10 cellular contexts compared by ENCODE assay signal in genomic region chr7:25967278-25968204, GRCh38.
DNase-seq lines count a peak whose midpoint lies in the region; ATAC-seq, FAIRE-seq and TF ChIP-seq lines count a peak whose summit lies in the region.
"Had no signal": no experiment of that assay in that cellular context is flagged by ENCODE, and none has a peak within 500 bp of the region (broad histone marks: within the 10 kb centered on the region; RNA-seq: fewer than 3 reads in every experiment).

No MANE protein-coding gene starts in this region.

- H3K4me3 ChIP-seq in GM12878 (0 out of 2 replicates have a peak overlapping the region, but pooled peaks have one; percentile 10), aorta (ENCODE audit: low read length in 2 of 2) (no peak overlapping the region), adrenal gland (no peak overlapping the region)
- H3K4me3 ChIP-seq: psoas muscle had no signal

- no peak; a peak in 1 of 4 replicates for TF ChIP-seq EP300 in GM12878 (IDR thresholded peaks at IDR 0.05; ENCODE audit: borderline replicate concordance in 1 of 2, control insufficient read depth in 1 of 2, low read depth in 2 of 2, low read length in 2 of 2)

- no peak for TF ChIP-seq RAD21 in GM12878 (IDR thresholded peaks at IDR 0.05; ENCODE audit: insufficient read depth, low read depth, low read length)

- H3K27ac ChIP-seq in GM12878 (ENCODE audit: control insufficient read depth, insufficient read depth) (peak overlapping the region; percentile 91), aorta (ENCODE audit: low read depth in 1 of 2, low read length in 2 of 2) (no peak overlapping the region), adrenal gland (no peak overlapping the region)
- H3K27ac ChIP-seq: psoas muscle had no signal

- H3K4me1 ChIP-seq in GM12878 (ENCODE audit: control insufficient read depth, insufficient read depth, low read length), result peaks cover 60% of the 10 kb centered on the region
- H3K4me1 ChIP-seq in aorta (ENCODE audit: control insufficient read depth in 1 of 2, insufficient read depth in 2 of 2, low read length in 2 of 2), result peaks cover 2 to 3% of the 10 kb centered on the region in 2 donors
- H3K4me1 ChIP-seq in adrenal gland (replicated peaks in 1 of 2), result no peaks in the 10 kb centered on the region
- H3K4me1 ChIP-seq: psoas muscle had no signal

- RAD21 ChIA-PET in GM12878 (lab: Charles Lee; ENCODE audit: unreplicated experiment), result interaction anchor here (0.7 to 3.7 kb wide), 22 partner anchors 8 to 1116 kb away, joined by 3 to 46 read pairs (median 4); partner anchors contain the start of gene NFE2L3

- in situ Hi-C loops in GM12878 (cut with MboI), result loop anchor here (5.0 to 25.0 kb wide), 2 partner anchors 230 to 1055 kb away; no protein-coding TSS in a partner anchor

- peak overlapping the region; percentile 38 for H3K9ac ChIP-seq in GM12878 (ENCODE audit: control insufficient read depth, insufficient read depth, low read length)

- FAIRE-seq in GM12891 (lab: Jason Lieb, UNC) (no peak), GM12878 (lab: Jason Lieb, UNC) (no peak)
- FAIRE-seq: H54 had no signal

- 2% methylated on average over 4 of the region's 4 CpGs for WGBS in GM12878 (ENCODE audit: insufficient coverage, insufficient replicate concordance, low lambda C conversion rate, missing lambda C conversion rate)
- whole genome bisulfite sequencing in aorta, 2 donors, result 78 to 91% methylated on average over 4 of the region's 4 CpGs
- 54 to 94% (median 83%) methylated on average over 4 of the region's 4 CpGs for WGBS in adrenal gland, 4 donors

- H3K79me2 ChIP-seq in GM12878 (ENCODE audit: control insufficient read depth, insufficient read depth, low read length), result no peaks in the 10 kb centered on the region

- BruUV-seq in GM12878 (replicated peaks; lab: Mats Ljungman, UMichigan), result TSS peak; percentile 90

- ATAC-seq in GM21381 (IDR thresholded peaks at IDR 0.05; ENCODE audit: unreplicated experiment), result peak; percentile 34
- ATAC-seq in HG03469 (IDR thresholded peaks at IDR 0.05; ENCODE audit: unreplicated experiment), result peak; percentile 29
- ATAC-seq in GM12878, result peak; percentile 67
- ATAC-seq in aorta (ENCODE audit: low FRiP score), result no peak

- peak overlapping the region; percentile 44 for H2AFZ ChIP-seq in GM12878 (ENCODE audit: control insufficient read depth, low read depth, low read length)

- H3K9me3 ChIP-seq in GM12878 (replicated peaks; ENCODE audit: control insufficient read depth, insufficient read depth, low read length) (no peaks in the 10 kb centered on the region), aorta (ENCODE audit: control insufficient read depth, low read length) (peaks cover 2% of the 10 kb centered on the region), adrenal gland (replicated peaks in 1 of 3) (no peaks in the 10 kb centered on the region)
- H3K9me3 ChIP-seq: psoas muscle had no signal

- H3K4me2 ChIP-seq in GM12878 (ENCODE audit: control insufficient read depth, insufficient read depth), result peak overlapping the region; percentile 70

- no peaks in the 10 kb centered on the region for H3K27me3 ChIP-seq in GM12878 (replicated peaks in 1 of 2; ENCODE audit: control insufficient read depth in 2 of 2, insufficient read depth in 2 of 2, low read length in 1 of 2)
- peaks cover 0 to 5% of the 10 kb centered on the region in 2 donors for H3K27me3 ChIP-seq in aorta (ENCODE audit: control insufficient read depth in 1 of 2, insufficient read depth in 2 of 2, low read length in 1 of 2)
- peaks cover 4% of the 10 kb centered on the region for H3K27me3 ChIP-seq in adrenal gland

- H3K36me3 ChIP-seq in GM12878 (ENCODE audit: control insufficient read depth in 2 of 2, insufficient read depth in 2 of 2, low read length in 1 of 2), result no peaks in the 10 kb centered on the region
- H3K36me3 ChIP-seq in aorta (ENCODE audit: control insufficient read depth in 1 of 2, insufficient read depth in 2 of 2, low read length in 1 of 2), result no peaks in the 10 kb centered on the region
- no peaks in the 10 kb centered on the region for H3K36me3 ChIP-seq in adrenal gland (replicated peaks in 1 of 2)

- CTCF ChIA-PET in GM12878 (lab: Yijun Ruan, JAX), result interaction anchor here (0.6 to 6.3 kb wide), 13 partner anchors 8 to 395 kb away, joined by 3 to 83 read pairs (median 5); no protein-coding TSS in a partner anchor

- H4K20me1 ChIP-seq in GM12878 (ENCODE audit: control insufficient read depth, insufficient read depth), result no peaks in the 10 kb centered on the region

- TF ChIP-seq CTCF in GM12878 (IDR thresholded peaks at IDR 0.05 in 2 of 3, conservative IDR thresholded peaks at IDR 0.05 in 1 of 3; ENCODE audit: control insufficient read depth in 2 of 3, extremely low read depth in 1 of 3, insufficient read depth in 1 of 3, low read depth in 3 of 3, low read length in 3 of 3) (no peak), adrenal gland (IDR thresholded peaks at IDR 0.05) (no peak)

- POLR2A ChIA-PET in GM12878 (lab: Charles Lee), result interaction anchor here (0.6 to 3.9 kb wide), 18 partner anchors 9 to 234 kb away, joined by 3 to 23 read pairs (median 4); partner anchors contain the start of genes CBX3, HNRNPA2B1 and NFE2L3

- SMC1A ChIA-PET in GM12878 (lab: Charles Lee; ENCODE audit: uncharacterized antibody, unreplicated experiment), result interaction anchor here (0.6 to 7.9 kb wide), 26 partner anchors 9 to 398 kb away, joined by 3 to 132 read pairs (median 3); partner anchors contain the start of genes CBX3 and HNRNPA2B1

- no peak for DNase-seq in GM12891 (ENCODE audit: insufficient read length, low spot score)
- peak; percentile 64 for DNase-seq in GM12878 (ENCODE audit: low read depth, low spot score)
- DNase-seq in aorta, result no peak
- DNase-seq in UCSD-AML1 (lab: John Stamatoyannopoulos, UW; ENCODE audit: unreplicated experiment), result no peak
- no peak for DNase-seq in adrenal gland
- no peak for DNase-seq in NCI-H82 (lab: John Stamatoyannopoulos, UW)
- DNase-seq: psoas muscle had no signal

- intact Hi-C loops in GM12878 (cut with micrococcal nuclease; ENCODE audit: unreplicated experiment), result loop anchor here (1.0 to 5.0 kb wide), 8 partner anchors 16 to 895 kb away; partner anchors contain the start of genes CBX3, HNRNPA2B1, SKAP2 and SNX10
- intact Hi-C loops in aorta (cut with DNase I), result no loop called here
- intact Hi-C loops in adrenal gland (cut with DNase I), result no loop called here

- TF ChIP-seq POLR2A in GM12891 (IDR thresholded peaks at IDR 0.05; ENCODE audit: low read depth, low read length) (no peak), GM12878 (IDR thresholded peaks at IDR 0.05; ENCODE audit: low read depth, low read length) (no peak; the same call in 1 of the 2 replicates), adrenal gland (IDR thresholded peaks at IDR 0.05) (no peak)

TF ChIP-seq in GM12891, 5 proteins besides CTCF, POLR2A, EP300 and RAD21:
- TF ChIP-seq POLR2AphosphoS5 (IDR thresholded peaks at IDR 0.05; ENCODE audit: low read depth, low read length) (no peak), PAX5 (IDR thresholded peaks at IDR 0.05; ENCODE audit: insufficient read depth, low read length, severe bottlenecking) (peak; percentile 19), SPI1 (IDR thresholded peaks at IDR 0.05; ENCODE audit: low read depth, low read length) (peak; percentile 69), POU2F2 (IDR thresholded peaks at IDR 0.05; ENCODE audit: low read depth, low read length) (no peak), TAF1 (IDR thresholded peaks at IDR 0.05; ENCODE audit: low read depth, low read length) (0 out of 2 replicates have a peak, but pooled peaks have one; percentile 9)

TF ChIP-seq in GM12878, 131 proteins besides CTCF, POLR2A, EP300 and RAD21 (continues in another document):
- TF ChIP-seq HDGF (IDR thresholded peaks at IDR 0.05) (peak; percentile 91), MXI1 (IDR thresholded peaks at IDR 0.05; ENCODE audit: low read depth, low read length) (peak; percentile 66; the same call in 1 of the 2 replicates), DPF2 (IDR thresholded peaks at IDR 0.05) (no peak), YY1 (IDR thresholded peaks at IDR 0.05; ENCODE audit: low read depth, low read length) (0 out of 2 replicates have a peak, but pooled peaks have one; percentile 28), PKNOX1 (IDR thresholded peaks at IDR 0.05) (peak; percentile 48; the same call in 1 of the 2 replicates), SMARCA5 (IDR thresholded peaks at IDR 0.05) (peak; percentile 67; the same call in 1 of the 2 replicates), ZBTB40 (IDR thresholded peaks at IDR 0.05; ENCODE audit: borderline replicate concordance) (peak; percentile 37; the same call in 1 of the 2 replicates)
